In genomic region chr13:21837841-21838551, GRCh38 we compare ENCODE assay signal across 1 cellular context.
TF ChIP-seq lines count a peak whose summit lies in the region.

No MANE protein-coding gene starts in this region.

TF ChIP-seq in HepG2, 621 proteins besides CTCF, POLR2A, EP300 and RAD21 (continued from another document and continues in another):
- TF ChIP-seq DPF2 (CRISPR knock-in tag; IDR thresholded peaks at IDR 0.05; ENCODE audit: borderline replicate concordance, low read depth) = no peak
- no peak for TF ChIP-seq FOXP1 (IDR thresholded peaks at IDR 0.05)
- TF ChIP-seq FOXP1 (CRISPR knock-in tag; IDR thresholded peaks at IDR 0.05) = 0 out of 2 replicates have a peak, but pooled peaks have one; percentile 6
- no peak for TF ChIP-seq ZNF432 (CRISPR knock-in tag; IDR thresholded peaks at IDR 0.05; ENCODE audit: borderline replicate concordance)
- TF ChIP-seq ATF1 (CRISPR knock-in tag; IDR thresholded peaks at IDR 0.05) = 0 out of 2 replicates have a peak, but pooled peaks have one; percentile 17
- 0 out of 2 replicates have a peak, but pooled peaks have one; percentile 18 for TF ChIP-seq RCOR2 (CRISPR knock-in tag; IDR thresholded peaks at IDR 0.05)
- TF ChIP-seq, protein P1, sequence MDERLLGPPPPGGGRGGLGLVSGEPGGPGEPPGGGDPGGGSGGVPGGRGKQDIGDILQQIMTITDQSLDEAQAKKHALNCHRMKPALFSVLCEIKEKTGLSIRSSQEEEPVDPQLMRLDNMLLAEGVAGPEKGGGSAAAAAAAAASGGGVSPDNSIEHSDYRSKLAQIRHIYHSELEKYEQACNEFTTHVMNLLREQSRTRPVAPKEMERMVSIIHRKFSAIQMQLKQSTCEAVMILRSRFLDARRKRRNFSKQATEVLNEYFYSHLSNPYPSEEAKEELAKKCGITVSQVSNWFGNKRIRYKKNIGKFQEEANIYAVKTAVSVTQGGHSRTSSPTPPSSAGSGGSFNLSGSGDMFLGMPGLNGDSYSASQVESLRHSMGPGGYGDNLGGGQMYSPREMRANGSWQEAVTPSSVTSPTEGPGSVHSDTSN (CRISPR knock-in tag; IDR thresholded peaks at IDR 0.05) = no peak
- 0 out of 2 replicates have a peak, but pooled peaks have one; percentile 28 for TF ChIP-seq GATA4 (IDR thresholded peaks at IDR 0.05; ENCODE audit: borderline replicate concordance, low read depth)
- no peak for TF ChIP-seq GATAD1 (CRISPR knock-in tag; IDR thresholded peaks at IDR 0.05)
- no peak for TF ChIP-seq ESRRA (CRISPR knock-in tag; IDR thresholded peaks at IDR 0.05; ENCODE audit: low read depth)
- TF ChIP-seq NFATC3 (CRISPR knock-in tag; IDR thresholded peaks at IDR 0.05) = no peak
- no peak for TF ChIP-seq ZSCAN31 (CRISPR knock-in tag; IDR thresholded peaks at IDR 0.05; ENCODE audit: low read depth)
- no peak for TF ChIP-seq ZNF746 (CRISPR knock-in tag; IDR thresholded peaks at IDR 0.05)
- peak; percentile 94 for TF ChIP-seq ZNF652 (CRISPR knock-in tag; IDR thresholded peaks at IDR 0.05; ENCODE audit: borderline replicate concordance, low read depth)
- TF ChIP-seq JUNB (CRISPR knock-in tag; IDR thresholded peaks at IDR 0.05; ENCODE audit: borderline replicate concordance) = no peak
- TF ChIP-seq ZNF10 (CRISPR knock-in tag; IDR thresholded peaks at IDR 0.05; ENCODE audit: borderline replicate concordance, low read depth) = no peak
- peak; percentile 83; the same call in 1 of the 2 replicates for TF ChIP-seq RXRA (CRISPR knock-in tag; IDR thresholded peaks at IDR 0.05)
- no peak for TF ChIP-seq HES4 (CRISPR knock-in tag; IDR thresholded peaks at IDR 0.05; ENCODE audit: borderline replicate concordance)
- no peak for TF ChIP-seq HMGXB3 (CRISPR knock-in tag; IDR thresholded peaks at IDR 0.05; ENCODE audit: borderline replicate concordance)
- TF ChIP-seq, protein P2, sequence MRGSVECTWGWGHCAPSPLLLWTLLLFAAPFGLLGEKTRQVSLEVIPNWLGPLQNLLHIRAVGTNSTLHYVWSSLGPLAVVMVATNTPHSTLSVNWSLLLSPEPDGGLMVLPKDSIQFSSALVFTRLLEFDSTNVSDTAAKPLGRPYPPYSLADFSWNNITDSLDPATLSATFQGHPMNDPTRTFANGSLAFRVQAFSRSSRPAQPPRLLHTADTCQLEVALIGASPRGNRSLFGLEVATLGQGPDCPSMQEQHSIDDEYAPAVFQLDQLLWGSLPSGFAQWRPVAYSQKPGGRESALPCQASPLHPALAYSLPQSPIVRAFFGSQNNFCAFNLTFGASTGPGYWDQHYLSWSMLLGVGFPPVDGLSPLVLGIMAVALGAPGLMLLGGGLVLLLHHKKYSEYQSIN (CRISPR knock-in tag; IDR thresholded peaks at IDR 0.05; ENCODE audit: borderline replicate concordance) = no peak
- TF ChIP-seq ELF3 (CRISPR knock-in tag; IDR thresholded peaks at IDR 0.05) = peak; percentile 55
- TF ChIP-seq ZNF335 (CRISPR knock-in tag; IDR thresholded peaks at IDR 0.05) = no peak
- TF ChIP-seq EHMT2 (IDR thresholded peaks at IDR 0.05; ENCODE audit: borderline replicate concordance, low read depth, low read length) = peak; percentile 56; the same call in 1 of the 2 replicates
- no peak for TF ChIP-seq ZNF33B (CRISPR knock-in tag; IDR thresholded peaks at IDR 0.05)
- 0 out of 2 replicates have a peak, but pooled peaks have one; percentile 13 for TF ChIP-seq CHD4 (IDR thresholded peaks at IDR 0.05; ENCODE audit: borderline replicate concordance, low read length)
- TF ChIP-seq NFIC (IDR thresholded peaks at IDR 0.05; ENCODE audit: low read length) = peak; percentile 36; the same call in 1 of the 2 replicates
- peak; percentile 99 for TF ChIP-seq ZNF710 (CRISPR knock-in tag; IDR thresholded peaks at IDR 0.05; ENCODE audit: borderline replicate concordance)
- peak; percentile 77; the same call in 1 of the 2 replicates for TF ChIP-seq ETV5 (CRISPR knock-in tag; IDR thresholded peaks at IDR 0.05; ENCODE audit: borderline replicate concordance)
- no peak for TF ChIP-seq ZNF768 (CRISPR knock-in tag; IDR thresholded peaks at IDR 0.05)
- TF ChIP-seq HDAC2 (CRISPR knock-in tag; IDR thresholded peaks at IDR 0.05) = peak; percentile 37; the same call in 1 of the 2 replicates
- no peak for TF ChIP-seq ARNT (IDR thresholded peaks at IDR 0.05)
- 0 out of 2 replicates have a peak, but pooled peaks have one; percentile 36 for TF ChIP-seq RBFOX2 (IDR thresholded peaks at IDR 0.05; ENCODE audit: low read depth, low read length)
- no peak for TF ChIP-seq GPN1 (CRISPR knock-in tag; IDR thresholded peaks at IDR 0.05; ENCODE audit: borderline replicate concordance)
- TF ChIP-seq, protein P3, sequence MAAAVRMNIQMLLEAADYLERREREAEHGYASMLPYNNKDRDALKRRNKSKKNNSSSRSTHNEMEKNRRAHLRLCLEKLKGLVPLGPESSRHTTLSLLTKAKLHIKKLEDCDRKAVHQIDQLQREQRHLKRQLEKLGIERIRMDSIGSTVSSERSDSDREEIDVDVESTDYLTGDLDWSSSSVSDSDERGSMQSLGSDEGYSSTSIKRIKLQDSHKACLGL (CRISPR knock-in tag; IDR thresholded peaks at IDR 0.05) = no peak
- TF ChIP-seq HNF4G (IDR thresholded peaks at IDR 0.05; ENCODE audit: borderline replicate concordance, low read depth, low read length) = peak; percentile 32; the same call in 1 of the 2 replicates
- TF ChIP-seq HNF4G (CRISPR knock-in tag; IDR thresholded peaks at IDR 0.05; ENCODE audit: borderline replicate concordance, low read depth) = no peak
- TF ChIP-seq, protein P4, sequence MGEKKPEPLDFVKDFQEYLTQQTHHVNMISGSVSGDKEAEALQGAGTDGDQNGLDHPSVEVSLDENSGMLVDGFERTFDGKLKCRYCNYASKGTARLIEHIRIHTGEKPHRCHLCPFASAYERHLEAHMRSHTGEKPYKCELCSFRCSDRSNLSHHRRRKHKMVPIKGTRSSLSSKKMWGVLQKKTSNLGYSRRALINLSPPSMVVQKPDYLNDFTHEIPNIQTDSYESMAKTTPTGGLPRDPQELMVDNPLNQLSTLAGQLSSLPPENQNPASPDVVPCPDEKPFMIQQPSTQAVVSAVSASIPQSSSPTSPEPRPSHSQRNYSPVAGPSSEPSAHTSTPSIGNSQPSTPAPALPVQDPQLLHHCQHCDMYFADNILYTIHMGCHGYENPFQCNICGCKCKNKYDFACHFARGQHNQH (CRISPR knock-in tag; IDR thresholded peaks at IDR 0.05) = no peak
- TF ChIP-seq, protein P5, sequence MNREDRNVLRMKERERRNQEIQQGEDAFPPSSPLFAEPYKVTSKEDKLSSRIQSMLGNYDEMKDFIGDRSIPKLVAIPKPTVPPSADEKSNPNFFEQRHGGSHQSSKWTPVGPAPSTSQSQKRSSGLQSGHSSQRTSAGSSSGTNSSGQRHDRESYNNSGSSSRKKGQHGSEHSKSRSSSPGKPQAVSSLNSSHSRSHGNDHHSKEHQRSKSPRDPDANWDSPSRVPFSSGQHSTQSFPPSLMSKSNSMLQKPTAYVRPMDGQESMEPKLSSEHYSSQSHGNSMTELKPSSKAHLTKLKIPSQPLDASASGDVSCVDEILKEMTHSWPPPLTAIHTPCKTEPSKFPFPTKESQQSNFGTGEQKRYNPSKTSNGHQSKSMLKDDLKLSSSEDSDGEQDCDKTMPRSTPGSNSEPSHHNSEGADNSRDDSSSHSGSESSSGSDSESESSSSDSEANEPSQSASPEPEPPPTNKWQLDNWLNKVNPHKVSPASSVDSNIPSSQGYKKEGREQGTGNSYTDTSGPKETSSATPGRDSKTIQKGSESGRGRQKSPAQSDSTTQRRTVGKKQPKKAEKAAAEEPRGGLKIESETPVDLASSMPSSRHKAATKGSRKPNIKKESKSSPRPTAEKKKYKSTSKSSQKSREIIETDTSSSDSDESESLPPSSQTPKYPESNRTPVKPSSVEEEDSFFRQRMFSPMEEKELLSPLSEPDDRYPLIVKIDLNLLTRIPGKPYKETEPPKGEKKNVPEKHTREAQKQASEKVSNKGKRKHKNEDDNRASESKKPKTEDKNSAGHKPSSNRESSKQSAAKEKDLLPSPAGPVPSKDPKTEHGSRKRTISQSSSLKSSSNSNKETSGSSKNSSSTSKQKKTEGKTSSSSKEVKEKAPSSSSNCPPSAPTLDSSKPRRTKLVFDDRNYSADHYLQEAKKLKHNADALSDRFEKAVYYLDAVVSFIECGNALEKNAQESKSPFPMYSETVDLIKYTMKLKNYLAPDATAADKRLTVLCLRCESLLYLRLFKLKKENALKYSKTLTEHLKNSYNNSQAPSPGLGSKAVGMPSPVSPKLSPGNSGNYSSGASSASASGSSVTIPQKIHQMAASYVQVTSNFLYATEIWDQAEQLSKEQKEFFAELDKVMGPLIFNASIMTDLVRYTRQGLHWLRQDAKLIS (CRISPR knock-in tag; IDR thresholded peaks at IDR 0.05) = no peak
- TF ChIP-seq ZNF781 (CRISPR knock-in tag; IDR thresholded peaks at IDR 0.05; ENCODE audit: borderline replicate concordance, not compliant biosample characterization) = no peak
- no peak for TF ChIP-seq MYC (CRISPR knock-in tag; IDR thresholded peaks at IDR 0.05; ENCODE audit: borderline replicate concordance)
- no peak for TF ChIP-seq MLXIP (CRISPR knock-in tag; IDR thresholded peaks at IDR 0.05; ENCODE audit: borderline replicate concordance)
- no peak for TF ChIP-seq ZNF790 (CRISPR knock-in tag; IDR thresholded peaks at IDR 0.05; ENCODE audit: borderline replicate concordance)
- peak; percentile 9; the same call in 1 of the 2 replicates for TF ChIP-seq SALL1 (CRISPR knock-in tag; IDR thresholded peaks at IDR 0.05)
- no peak for TF ChIP-seq ZNF317 (CRISPR knock-in tag; IDR thresholded peaks at IDR 0.05)
